In the genomic region with DNA sequence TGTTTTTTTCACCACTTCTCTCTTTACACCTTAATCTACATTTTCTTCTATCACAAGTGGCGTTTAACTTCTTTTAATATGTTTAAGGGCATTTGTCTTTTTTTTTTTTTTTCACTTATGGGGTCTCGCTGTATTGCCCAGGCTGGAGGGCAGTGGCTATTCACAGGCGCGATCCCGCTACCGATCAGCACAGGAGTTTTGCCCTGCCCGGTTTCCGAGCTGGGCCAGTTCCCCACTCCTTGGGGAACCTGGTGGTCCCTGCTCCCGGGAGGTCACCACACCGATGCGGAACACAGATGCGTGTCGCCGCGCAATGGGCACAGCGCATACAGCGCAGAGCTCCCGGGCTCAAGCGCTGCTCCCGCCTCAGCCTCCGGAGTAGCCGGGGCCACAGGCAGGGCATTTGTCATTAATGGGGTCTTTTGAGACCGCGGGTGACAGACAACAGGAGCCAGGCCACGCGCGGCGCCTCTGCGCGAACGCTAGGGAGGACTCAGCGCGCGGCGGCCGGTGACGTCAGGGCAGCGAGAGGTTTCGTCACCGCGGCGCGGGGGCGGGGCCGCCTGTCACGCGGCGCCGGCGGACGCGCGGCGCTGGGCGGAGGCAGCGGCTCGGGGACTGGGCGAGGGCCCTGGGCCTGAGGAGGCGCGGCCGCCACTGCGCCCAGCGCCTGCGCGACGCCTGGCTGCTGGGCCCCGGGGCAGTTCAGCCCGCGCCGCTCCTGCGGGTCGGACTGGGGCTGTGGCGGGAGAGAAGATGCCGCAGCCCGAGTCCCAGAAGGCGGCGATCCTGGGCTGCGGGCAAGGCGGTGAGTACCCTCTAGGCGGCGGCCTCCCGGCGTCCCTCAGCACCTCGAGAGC, we compare ENCODE assay signal across 8 cellular contexts. TPM values are rescaled to one million over a fixed set of nuclear protein-coding genes. Genes with fewer than 3 reads are reported as not detected.
DNase-seq lines count a peak whose midpoint lies in the region; ATAC-seq, FAIRE-seq and TF ChIP-seq lines count a peak whose summit lies in the region.

TSS of gene GALNT11 (plus strand) at position 598 of the 860 bp plus-strand sequence. CDS start 68,554 bp downstream, outside the sequence.

- peak within 1 kb of the TSS; percentile 100 for H2AFZ ChIP-seq in mesenchymal stem cell (ENCODE audit: low read depth, low read length)

- DNase-seq in GM19239 (ENCODE audit: insufficient read length, low spot score) (peak; percentile 85), NCI-H82 (lab: John Stamatoyannopoulos, UW) (peak; percentile 87), mesenchymal stem cell (peak; percentile 85)
- DNase-seq in activated CD8-positive, alpha-beta memory T cell treated with anti-CD3 and anti-CD28 coated beads for 4 hours (ENCODE audit: low read depth in 2 of 2), result peak; percentile 66 to 77
- DNase-seq in effector memory CD4-positive, alpha-beta T cell, result peak; percentile 79 to 82 (median 80)
- DNase-seq in stimulated activated CD8-positive, alpha-beta memory T cell treated with anti-CD3 and anti-CD28 coated beads, Interleukin-12 subunit alpha, Interleukin-12 subunit beta, amount 100 ng/mL, for 24 hours (ENCODE audit: extremely low read depth), result peak; percentile 63

- H3K18ac ChIP-seq in mesenchymal stem cell (ENCODE audit: low read depth in 1 of 2, low read length in 2 of 2), result peak within 1 kb of the TSS; percentile 91 to 100

- H2AK5ac ChIP-seq in mesenchymal stem cell (ENCODE audit: low read length, severe bottlenecking), result no peak within 1 kb of the TSS

- peaks cover 9% of the 10 kb centered on the region for H3K4me1 ChIP-seq in effector memory CD4-positive, alpha-beta T cell (ENCODE audit: control insufficient read depth, insufficient read depth, low read length, poor library complexity, severe bottlenecking)
- peaks cover 6% of the 10 kb centered on the region for H3K4me1 ChIP-seq in mesenchymal stem cell (ENCODE audit: control insufficient read depth, insufficient read depth, low read depth, low read length)

- H4K8ac ChIP-seq in mesenchymal stem cell (ENCODE audit: low read length), result peak within 1 kb of the TSS; percentile 93

- 3% methylated on average over 63 of the region's 84 CpGs for WGBS in mesenchymal stem cell

- H2BK120ac ChIP-seq in mesenchymal stem cell (ENCODE audit: low read depth, low read length), result peak within 1 kb of the TSS; percentile 73

- no peaks in the 10 kb centered on the region for H3K36me3 ChIP-seq in effector memory CD4-positive, alpha-beta T cell (ENCODE audit: control insufficient read depth, insufficient read depth, low read length)
- H3K36me3 ChIP-seq in mesenchymal stem cell (ENCODE audit: control insufficient read depth in 1 of 2, insufficient read depth in 2 of 2, low read depth in 1 of 2, low read length in 2 of 2), result peaks cover 4 to 17% of the 10 kb centered on the region in 2 experiments

- no peaks in the 10 kb centered on the region for H3K27me3 ChIP-seq in effector memory CD4-positive, alpha-beta T cell (replicated peaks; ENCODE audit: control insufficient read depth, insufficient read depth, low read length, poor library complexity, severe bottlenecking)
- H3K27me3 ChIP-seq in mesenchymal stem cell (ENCODE audit: control insufficient read depth in 1 of 2, insufficient read depth in 1 of 2, low read length in 2 of 2), result no peaks in the 10 kb centered on the region

- peak within 1 kb of the TSS in 1 of 2 experiments; percentile 88 for H2BK12ac ChIP-seq in mesenchymal stem cell (ENCODE audit: low read length in 2 of 2)

- peak within 1 kb of the TSS; percentile 99 for H3K9ac ChIP-seq in mesenchymal stem cell (ENCODE audit: low read length)

- H3K4ac ChIP-seq in mesenchymal stem cell (ENCODE audit: low read depth in 1 of 2, low read length in 2 of 2), result peak within 1 kb of the TSS in 1 of 2 experiments; percentile 84

- H4K91ac ChIP-seq in mesenchymal stem cell (ENCODE audit: low read length), result peak within 1 kb of the TSS; percentile 80

- no peaks in the 10 kb centered on the region for H3K9me3 ChIP-seq in effector memory CD4-positive, alpha-beta T cell (ENCODE audit: control insufficient read depth, low read length)
- no peaks in the 10 kb centered on the region for H3K9me3 ChIP-seq in mesenchymal stem cell (ENCODE audit: control insufficient read depth, low read length)

- ATAC-seq in HG03442 (IDR thresholded peaks at IDR 0.05; ENCODE audit: unreplicated experiment), result peak; percentile 93

- H3K4me3 ChIP-seq in effector memory CD4-positive, alpha-beta T cell (ENCODE audit: insufficient read depth, low read depth, low read length, poor library complexity, severe bottlenecking), result peak within 1 kb of the TSS; percentile 87
- H3K4me3 ChIP-seq in mesenchymal stem cell (ENCODE audit: insufficient read depth in 1 of 2, low read depth in 1 of 2, low read length in 2 of 2), result peak within 1 kb of the TSS; percentile 86 to 88

- TF ChIP-seq CTCF in C4-2B (conservative IDR thresholded peaks at IDR 0.05), result peak; percentile 60

- H2BK15ac ChIP-seq in mesenchymal stem cell (ENCODE audit: low read depth, poor library complexity, severe bottlenecking), result peak within 1 kb of the TSS; percentile 44

- no peak within 1 kb of the TSS for H2BK5ac ChIP-seq in mesenchymal stem cell (ENCODE audit: low read depth, low read length, poor library complexity, severe bottlenecking)

- FAIRE-seq in GM19239 (lab: Jason Lieb, UNC), result no peak

- H3K4me2 ChIP-seq in mesenchymal stem cell (ENCODE audit: low read length, poor library complexity, severe bottlenecking), result peak within 1 kb of the TSS; percentile 94

- H3K23ac ChIP-seq in mesenchymal stem cell (ENCODE audit: low read length in 2 of 2), result peak within 1 kb of the TSS in 1 of 2 experiments; percentile 72

- peak within 1 kb of the TSS in 1 of 2 experiments; percentile 98 for H3K14ac ChIP-seq in mesenchymal stem cell (ENCODE audit: low read length in 2 of 2)

- peaks cover 17% of the 10 kb centered on the region for H3K79me1 ChIP-seq in mesenchymal stem cell (replicated peaks; ENCODE audit: low read length, poor library complexity, severe bottlenecking)

- H3K27ac ChIP-seq in C4-2B (peak within 1 kb of the TSS; percentile 86), mesenchymal stem cell (ENCODE audit: low read length, poor library complexity, severe bottlenecking) (peak within 1 kb of the TSS; percentile 26)
- H3K27ac ChIP-seq in effector memory CD4-positive, alpha-beta T cell (ENCODE audit: insufficient read depth, low read length, poor library complexity, severe bottlenecking), result peak within 1 kb of the TSS; percentile 80

RNA-seq across cellular contexts. Expression of gene GALNT11, which starts in this region (rescaled TPM):
- polyA plus RNA-seq in mesenchymal stem cell (2013, experiment 1 of 2), result 36.8 TPM
- 40.9 TPM for polyA plus RNA-seq in mesenchymal stem cell (2013, experiment 2 of 2)

Comparison
In these comparisons a context has a peak if more than half of its experiments do, and no peak if none do; other contexts are left out.
1. Peak in every context shown above with its lines: DNase-seq, ATAC-seq, H3K4me3 ChIP-seq and H3K27ac ChIP-seq.
2. H3K27ac ChIP-seq: peak in every context shown above with its lines; median percentile 86 in C4-2B; 80 in effector memory CD4-positive, alpha-beta T cell; 26 in mesenchymal stem cell.